Comparison of ENCODE assay signal across 13 cellular contexts in the genomic region with DNA sequence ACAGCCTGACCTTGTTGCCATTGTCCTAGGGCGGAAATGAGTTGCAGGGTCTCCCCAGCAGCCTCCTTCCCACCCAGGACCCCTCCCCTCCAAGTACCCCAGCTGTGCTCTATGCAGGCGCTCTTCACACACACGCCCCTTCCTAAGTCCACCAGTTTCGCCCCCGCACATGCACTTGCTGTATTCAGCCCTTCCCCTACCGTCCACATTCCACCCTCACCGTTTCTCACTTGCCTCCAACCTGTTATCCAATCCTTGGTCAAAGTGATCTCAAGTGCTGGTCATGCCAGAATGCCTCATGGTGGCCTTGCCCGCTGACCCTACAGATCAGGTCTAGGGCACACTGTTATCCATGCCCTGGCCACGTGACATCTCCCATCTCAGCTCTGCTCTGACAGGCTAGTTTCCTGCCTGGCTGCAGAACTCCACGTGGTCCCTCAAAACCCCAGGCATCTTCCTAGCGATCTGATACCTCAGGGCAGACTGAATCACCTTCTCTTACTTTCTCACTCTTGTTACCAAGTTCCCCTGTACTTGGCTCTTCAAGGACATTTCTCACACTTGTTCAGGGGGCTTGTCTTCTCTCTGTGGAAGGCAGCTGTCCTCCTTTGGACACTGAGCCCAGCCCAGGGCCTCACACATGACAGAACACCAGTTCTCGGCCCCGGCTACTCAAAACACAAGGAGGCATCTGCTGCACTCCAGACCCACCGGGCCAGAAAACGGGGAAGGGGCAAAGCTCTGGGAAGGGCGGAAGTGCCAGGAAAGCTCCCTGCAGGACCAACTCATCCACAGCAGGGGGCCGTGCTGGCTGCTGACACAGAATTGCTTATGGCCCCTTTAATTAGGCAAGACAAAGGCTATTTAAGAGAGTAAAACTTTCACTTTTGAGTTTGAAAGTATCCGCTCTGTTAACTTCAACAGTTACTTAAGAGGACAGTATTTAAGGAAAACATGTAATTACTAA. TPM values are rescaled to one million over a fixed set of nuclear protein-coding genes. Genes with fewer than 3 reads are reported as not detected.
DNase-seq lines count a peak whose midpoint lies in the region; ATAC-seq and TF ChIP-seq lines count a peak whose summit lies in the region.
"Had no signal": no experiment of that assay in that cellular context is flagged by ENCODE, and none has a peak within 500 bp of the region (broad histone marks: within the 10 kb centered on the region; RNA-seq: fewer than 3 reads in every experiment).

No MANE protein-coding gene starts in this region.

- H3K4me1 ChIP-seq in neuronal stem cell (ENCODE audit: control insufficient read depth in 2 of 2, insufficient read depth in 1 of 2, low read depth in 1 of 2, low read length in 2 of 2) (peaks cover 11 to 16% of the 10 kb centered on the region in 2 donors), upper lobe of left lung (no peaks in the 10 kb centered on the region)
- no peaks in the 10 kb centered on the region for H3K4me1 ChIP-seq in CD4-positive, alpha-beta memory T cell (ENCODE audit: insufficient read depth, low read length)
- H3K4me1 ChIP-seq: gastroesophageal sphincter had no signal

- ATAC-seq in upper lobe of left lung (ENCODE audit: low FRiP score in 2 of 2): no peak
- ATAC-seq: gastroesophageal sphincter had no signal

- H3K4me3 ChIP-seq in epithelial cell of proximal tubule (ENCODE audit: low read depth, low read length) (peak overlapping the region; percentile 5), neuronal stem cell (ENCODE audit: low read length in 2 of 2) (no peak overlapping the region), upper lobe of left lung (no peak overlapping the region)
- H3K4me3 ChIP-seq in CD4-positive, alpha-beta memory T cell (ENCODE audit: low read length in 2 of 2): no peak overlapping the region
- H3K4me3 ChIP-seq: BLaER1, gastroesophageal sphincter had no signal

- no peak overlapping the region for H3K27ac ChIP-seq in neuronal stem cell (replicated peaks; ENCODE audit: low read length)
- H3K27ac ChIP-seq in CD4-positive, alpha-beta memory T cell (ENCODE audit: low read depth, low read length): no peak overlapping the region
- H3K27ac ChIP-seq in upper lobe of left lung: no peak overlapping the region
- H3K27ac ChIP-seq: BLaER1, gastroesophageal sphincter had no signal

- H3K4ac ChIP-seq in neuronal stem cell (ENCODE audit: low read length): no peak overlapping the region

- H3K36me3 ChIP-seq in neuronal stem cell (replicated peaks in 1 of 2; ENCODE audit: control insufficient read depth in 2 of 2, insufficient read depth in 2 of 2, low read length in 2 of 2) (peaks cover 12 to 47% of the 10 kb centered on the region in 2 donors), upper lobe of left lung (peaks cover 4 to 47% (median 29%) of the 10 kb centered on the region in 4 donors)
- H3K36me3 ChIP-seq in CD4-positive, alpha-beta memory T cell (ENCODE audit: insufficient read depth, low read length): peaks cover 11% of the 10 kb centered on the region

- peaks cover 76 to 82% of the 10 kb centered on the region in 2 donors for H3K36me3 Mint-ChIP-seq in CD14-positive monocyte
- H3K36me3 Mint-ChIP-seq in CD4-positive, alpha-beta memory T cell: peaks cover 11 to 40% of the 10 kb centered on the region in 2 donors

- no peak overlapping the region for H4K8ac ChIP-seq in neuronal stem cell (ENCODE audit: low read depth, low read length)

- no peak overlapping the region for H3K14ac ChIP-seq in neuronal stem cell (ENCODE audit: low read length)

- H3K9ac ChIP-seq in neuronal stem cell (ENCODE audit: low read depth, low read length, poor library complexity): no peak overlapping the region
- H3K9ac ChIP-seq: BLaER1 had no signal

- H2BK15ac ChIP-seq in neuronal stem cell (ENCODE audit: low read length): no peak overlapping the region

- H3K27me3 Mint-ChIP-seq in CD14-positive monocyte (ENCODE audit: low read depth in 3 of 3): no peaks in the 10 kb centered on the region
- no peaks in the 10 kb centered on the region for H3K27me3 Mint-ChIP-seq in CD4-positive, alpha-beta memory T cell

- no peak overlapping the region for H4K91ac ChIP-seq in neuronal stem cell (ENCODE audit: low read depth, low read length, poor library complexity)

- H3K4me1 Mint-ChIP-seq in CD14-positive monocyte: no peaks in the 10 kb centered on the region
- peaks cover 7 to 14% (median 8%) of the 10 kb centered on the region in 4 donors for H3K4me1 Mint-ChIP-seq in CD4-positive, alpha-beta memory T cell

- no peaks in the 10 kb centered on the region for H3K9me3 ChIP-seq in neuronal stem cell (replicated peaks in 1 of 2; ENCODE audit: control insufficient read depth in 2 of 2, insufficient read depth in 1 of 2, low read depth in 1 of 2, low read length in 2 of 2)
- no peaks in the 10 kb centered on the region for H3K9me3 ChIP-seq in CD4-positive, alpha-beta memory T cell (ENCODE audit: control insufficient read depth in 1 of 2, low read length in 2 of 2)
- no peaks in the 10 kb centered on the region for H3K9me3 ChIP-seq in upper lobe of left lung
- H3K9me3 ChIP-seq: BLaER1, gastroesophageal sphincter had no signal

- no CpG with 5 or more reads among the region's 18 CpGs for WGBS in neuronal stem cell (ENCODE audit: extremely low coverage in 2 of 2, insufficient read length in 2 of 2, insufficient replicate concordance in 1 of 2), 2 donors
- WGBS in upper lobe of left lung, 2 donors: 84 to 85% methylated on average over 16 to 18 of the region's 18 CpGs

- no peak for TF ChIP-seq CTCF in CD14-positive monocyte (IDR thresholded peaks at IDR 0.05)
- peak; percentile 43 for TF ChIP-seq CTCF in epithelial cell of proximal tubule (conservative IDR thresholded peaks at IDR 0.05; ENCODE audit: low read depth, low read length)
- TF ChIP-seq CTCF in upper lobe of left lung (IDR thresholded peaks at IDR 0.05): no peak

- H2BK12ac ChIP-seq in neuronal stem cell (ENCODE audit: low read length): no peak overlapping the region

- no peak overlapping the region for H3K4me3 Mint-ChIP-seq in CD14-positive monocyte
- H3K4me3 Mint-ChIP-seq in CD4-positive, alpha-beta memory T cell: no peak overlapping the region

- peak; percentile 33 for DNase-seq in CD14-positive monocyte (ENCODE audit: low spot score)
- peak; percentile 12 for DNase-seq in M059J (ENCODE audit: low read depth)
- DNase-seq in epithelial cell of proximal tubule (ENCODE audit: low read depth): no peak
- peak; percentile 17 for DNase-seq in neuronal stem cell (ENCODE audit: low spot score)
- no peak for DNase-seq in CD4-positive, alpha-beta memory T cell
- DNase-seq in COR-L47 (lab: John Stamatoyannopoulos, UW): no peak
- no peak for DNase-seq in globus pallidus (ENCODE audit: low spot score)
- DNase-seq in upper lobe of left lung: no peak
- DNase-seq: NCI-H524 treated with DMSO at 0.1 percent for 48 hours, occipital lobe, SHP77 had no signal

- no peak overlapping the region for H2AK5ac ChIP-seq in neuronal stem cell (ENCODE audit: low read depth, low read length)

- intact Hi-C loops in CD14-positive monocyte (cut with micrococcal nuclease): no loop called here
- intact Hi-C loops in CD4-positive, alpha-beta memory T cell (cut with micrococcal nuclease): no loop called here

- H2AFZ ChIP-seq in neuronal stem cell (ENCODE audit: low read length): no peak overlapping the region

- no peak overlapping the region for H2BK120ac ChIP-seq in neuronal stem cell (ENCODE audit: low read depth, low read length)

- H3K9me3 Mint-ChIP-seq in CD14-positive monocyte: no peaks in the 10 kb centered on the region
- no peaks in the 10 kb centered on the region for H3K9me3 Mint-ChIP-seq in CD4-positive, alpha-beta memory T cell

- H3K27me3 ChIP-seq in neuronal stem cell (ENCODE audit: control insufficient read depth in 3 of 3, insufficient read depth in 3 of 3, low read depth in 1 of 3, low read length in 3 of 3) (no peaks in the 10 kb centered on the region), upper lobe of left lung (no peaks in the 10 kb centered on the region)
- no peaks in the 10 kb centered on the region for H3K27me3 ChIP-seq in CD4-positive, alpha-beta memory T cell (ENCODE audit: insufficient read depth, low read length)
- H3K27me3 ChIP-seq: BLaER1, gastroesophageal sphincter had no signal

- POLR2A ChIA-PET in CD4-positive, alpha-beta memory T cell (lab: Charles Lee; ENCODE audit: partially characterized antibody): interaction anchor here (1.9 kb wide), 1 partner anchor 35 kb away, joined by 8 read pairs; no protein-coding TSS in a partner anchor

- H3K27ac Mint-ChIP-seq in CD14-positive monocyte: no peak overlapping the region
- peak overlapping the region in 2 of 7 donors; percentile 13 to 57 for H3K27ac Mint-ChIP-seq in CD4-positive, alpha-beta memory T cell

- no peak overlapping the region for H2BK5ac ChIP-seq in neuronal stem cell (ENCODE audit: low read length)

- H3K79me1 ChIP-seq in neuronal stem cell (ENCODE audit: low read depth, low read length): peaks cover 2% of the 10 kb centered on the region

- H3K4me2 ChIP-seq in neuronal stem cell (ENCODE audit: insufficient read depth, low read length, poor library complexity, severe bottlenecking): no peak overlapping the region
- H3K4me2 ChIP-seq: BLaER1 had no signal

- no peak for TF ChIP-seq POLR2A in upper lobe of left lung (IDR thresholded peaks at IDR 0.05)

- no peak for TF ChIP-seq EP300 in upper lobe of left lung (IDR thresholded peaks at IDR 0.05)

- no peak overlapping the region for H3K23ac ChIP-seq in neuronal stem cell (ENCODE audit: low read depth, low read length, poor library complexity)

- CTCF ChIA-PET in CD4-positive, alpha-beta memory T cell (lab: Charles Lee; ENCODE audit: partially characterized antibody): interaction anchor here (1.3 to 6.5 kb wide), 3 partner anchors 8 to 175 kb away, joined by 3 to 35 read pairs (median 34); no protein-coding TSS in a partner anchor

- H3K18ac ChIP-seq in neuronal stem cell (ENCODE audit: low read length): peak overlapping the region; percentile 2

RNA-seq across cellular contexts. Expression of gene NSG1, which starts 39.9 kb away (rescaled TPM):
- under 1 TPM in 1 of 2 donors, not detected in 1; 0.10 TPM for polyA plus RNA-seq in CD14-positive monocyte
- 0.20 TPM in 1 of 2 replicates, not detected in the other for total RNA-seq in M059J (2014; rRNA removed; shearing (Covaris generic))
- 1.6 and 3.2 TPM in 2 replicates for total RNA-seq in epithelial cell of proximal tubule
- polyA plus RNA-seq in neuronal stem cell (2013, experiment 1 of 2): 40.6 TPM
- 39.6 TPM for polyA plus RNA-seq in neuronal stem cell (2013, experiment 2 of 2)
- total RNA-seq in CD4-positive, alpha-beta memory T cell: 10 to 100 TPM; 74.9 to 75.1 TPM
- 10 to 100 TPM; 48.8 to 82.6 TPM for polyA plus RNA-seq in CD4-positive, alpha-beta memory T cell
- total RNA-seq in upper lobe of left lung: 1 to 10 TPM in 4 of 6 donors, under 1 TPM in 1, not detected in 1; 0.29 to 3.8 (median 1.3) TPM

Comparison
In these comparisons a context has a peak if more than half of its experiments do, and no peak if none do; other contexts are left out.
1. DNase-seq: peak in CD14-positive monocyte (single experiment), M059J (single experiment) and neuronal stem cell (single experiment); none in epithelial cell of proximal tubule (single experiment), CD4-positive, alpha-beta memory T cell (0 of 5), COR-L47 (single experiment), globus pallidus (single experiment) and upper lobe of left lung (0 of 2).
2. RNA of gene NSG1, which starts 39.9 kb away (total RNA-seq): 74.9 to 75.1 TPM in CD4-positive, alpha-beta memory T cell; 1.6 to 3.2 TPM in epithelial cell of proximal tubule, 0.29 to 3.8 TPM in upper lobe of left lung and 0.20 TPM in M059J; every median in the first group is over 10 times any median in the second.